In the genomic region with DNA sequence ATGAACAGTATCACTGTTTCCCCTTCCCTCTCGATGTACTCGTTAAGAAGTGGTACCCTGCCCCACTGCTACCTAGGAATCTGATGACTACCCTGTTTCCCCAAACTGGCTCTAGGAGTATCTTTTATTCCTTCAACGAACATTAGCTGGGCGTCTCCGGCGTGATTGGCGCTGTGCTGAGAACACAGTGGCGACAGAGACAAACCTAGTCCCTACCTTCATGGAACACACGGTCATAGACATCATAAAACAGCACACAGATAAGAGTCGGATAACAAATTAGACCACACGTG, we compare ENCODE assay signal across 9 cellular contexts. TPM values are rescaled to one million over a fixed set of nuclear protein-coding genes. Genes with fewer than 3 reads are reported as not detected.
DNase-seq lines count a peak whose midpoint lies in the region; ATAC-seq and TF ChIP-seq lines count a peak whose summit lies in the region.
"Had no signal": no experiment of that assay in that cellular context is flagged by ENCODE, and none has a peak within 500 bp of the region (broad histone marks: within the 10 kb centered on the region; RNA-seq: fewer than 3 reads in every experiment).

No MANE protein-coding gene starts in this region.

- no peaks in the 10 kb centered on the region for H3K27me3 ChIP-seq in body of pancreas
- H3K27me3 ChIP-seq in tibial nerve = peaks cover 2 to 31% of the 10 kb centered on the region in 2 donors

- 1% methylated on average over 11 of the region's 11 CpGs for WGBS in body of pancreas, 2 donors
- 1% methylated on average over 11 of the region's 11 CpGs for WGBS in lower leg skin, 2 donors
- 0% methylated on average over 11 of the region's 11 CpGs for WGBS in tibial nerve, 2 donors

- peak overlapping the region; percentile 94 for H3K27ac Mint-ChIP-seq in activated T-cell treated with anti-CD3 and anti-CD28 coated beads, Interleukin-2, amount 50 U/mL, for 72 hours

- peaks cover 35% of the 10 kb centered on the region for H3K4me1 ChIP-seq in body of pancreas
- H3K4me1 ChIP-seq in tibial nerve = peaks cover 0 to 34% (median 21%) of the 10 kb centered on the region in 4 donors

- TF ChIP-seq POLR2A in body of pancreas (IDR thresholded peaks at IDR 0.05) = no peak
- TF ChIP-seq POLR2A in lower leg skin (IDR thresholded peaks at IDR 0.05) = no peak
- no peak for TF ChIP-seq POLR2A in tibial nerve (IDR thresholded peaks at IDR 0.05)

- intact Hi-C loops in body of pancreas (cut with DNase I) (no loop called here), lower leg skin (cut with DNase I; ENCODE audit: low total_unique reads) (no loop called here)

- H3K9me3 ChIP-seq in body of pancreas = no peaks in the 10 kb centered on the region
- no peaks in the 10 kb centered on the region for H3K9me3 ChIP-seq in tibial nerve

- DNase-seq in activated T-cell treated with anti-CD3 and anti-CD28 coated beads, Interleukin-2, amount 50 U/mL, for 72 hours = no peak
- no peak for DNase-seq in activated T-cell treated with anti-CD3 and anti-CD28 coated beads, Interleukin-2, amount 50 U/mL, for 1 hour
- DNase-seq in body of pancreas = no peak
- no peak for DNase-seq in lower leg skin (ENCODE audit: low spot score in 2 of 2)
- DNase-seq in tibial nerve (ENCODE audit: low spot score in 2 of 2) = no peak
- no peak for DNase-seq in T-helper 9 cell
- no peak for DNase-seq in NCI-H2081 (lab: John Stamatoyannopoulos, UW)
- DNase-seq in NCI-H2196 (lab: John Stamatoyannopoulos, UW; ENCODE audit: unreplicated experiment) = no peak

- H3K4me3 ChIP-seq in body of pancreas (peak overlapping the region; percentile 62 to 81), lower leg skin (ENCODE audit: low read depth, poor library complexity, severe bottlenecking) (peak overlapping the region; percentile 91), tibial nerve (peak overlapping the region; percentile 75 to 97 (median 94))

- H3K36me3 ChIP-seq in body of pancreas (replicated peaks in 1 of 2; ENCODE audit: insufficient read depth in 1 of 2, low read depth in 2 of 2) = no peaks in the 10 kb centered on the region
- peaks cover 0 to 31% (median 12%) of the 10 kb centered on the region in 3 donors for H3K36me3 ChIP-seq in tibial nerve

- TF ChIP-seq CTCF in body of pancreas (IDR thresholded peaks at IDR 0.05) (no peak), lower leg skin (IDR thresholded peaks at IDR 0.05) (no peak), tibial nerve (IDR thresholded peaks at IDR 0.05) (no peak)

- no peak for ATAC-seq in activated T-cell treated with anti-CD3 and anti-CD28 coated beads, Interleukin-2, amount 50 U/mL, for 72 hours (replicated peaks in 1 of 2)
- ATAC-seq in body of pancreas = no peak

- H3K4me3 Mint-ChIP-seq in activated T-cell treated with anti-CD3 and anti-CD28 coated beads, Interleukin-2, amount 50 U/mL, for 72 hours = peak overlapping the region; percentile 95 to 99

- peaks cover 50% of the 10 kb centered on the region for H3K4me1 Mint-ChIP-seq in activated T-cell treated with anti-CD3 and anti-CD28 coated beads, Interleukin-2, amount 50 U/mL, for 72 hours (ENCODE audit: low read depth)

- no peak for TF ChIP-seq EP300 in tibial nerve (IDR thresholded peaks at IDR 0.05)

- no peaks in the 10 kb centered on the region for H3K9me3 Mint-ChIP-seq in activated T-cell treated with anti-CD3 and anti-CD28 coated beads, Interleukin-2, amount 50 U/mL, for 72 hours

- H3K36me3 Mint-ChIP-seq in activated T-cell treated with anti-CD3 and anti-CD28 coated beads, Interleukin-2, amount 50 U/mL, for 72 hours (ENCODE audit: insufficient read depth in 2 of 2) = peaks cover 9 to 16% of the 10 kb centered on the region in 2 donors

- H3K27ac ChIP-seq in body of pancreas (peak overlapping the region; percentile 47 to 89 (median 77)), tibial nerve (peak overlapping the region; percentile 88 to 97 (median 92))

- peaks cover 25% of the 10 kb centered on the region for H3K27me3 Mint-ChIP-seq in activated T-cell treated with anti-CD3 and anti-CD28 coated beads, Interleukin-2, amount 50 U/mL, for 72 hours (ENCODE audit: low read depth)

RNA-seq across cellular contexts. Expression of gene SYMPK, which starts 0.7 kb away (rescaled TPM):
- 100 to 1,000 TPM in 1 of 2 donors, 10 to 100 TPM in 1; 95.5 to 112 TPM for total RNA-seq in activated T-cell treated with anti-CD3 and anti-CD28 coated beads, Interleukin-2, amount 50 U/mL, for 72 hours
- total RNA-seq in body of pancreas (10 to 100 TPM; 23.3 to 32.3 TPM), lower leg skin (10 to 100 TPM; 30.3 to 62.8 (median 46.6) TPM), tibial nerve (10 to 100 TPM; 31.0 to 89.0 (median 57.4) TPM)

RNA-seq across cellular contexts. Expression of gene FOXA3, which starts 1.9 kb away (rescaled TPM):
- 1 to 10 TPM in 1 of 2 donors, under 1 TPM in 1; 0.88 to 1.6 TPM for total RNA-seq in activated T-cell treated with anti-CD3 and anti-CD28 coated beads, Interleukin-2, amount 50 U/mL, for 72 hours
- total RNA-seq in body of pancreas (10 to 100 TPM in 1 of 2 donors, 1 to 10 TPM in 1; 3.0 to 16.3 TPM), lower leg skin (under 1 TPM in 1 of 4 donors, not detected in 3; 0.12 TPM), tibial nerve (not detected)
- total RNA-seq: pulmonary artery endothelial cell had no signal

RNA-seq across cellular contexts. Expression of gene IRF2BP1, which starts 23.7 kb away (rescaled TPM):
- 10 to 100 TPM; 16.3 to 19.9 TPM for total RNA-seq in activated T-cell treated with anti-CD3 and anti-CD28 coated beads, Interleukin-2, amount 50 U/mL, for 72 hours
- total RNA-seq in body of pancreas = 10 to 100 TPM; 24.1 to 25.1 TPM
- 10 to 100 TPM; 38.9 to 44.0 (median 42.8) TPM for total RNA-seq in lower leg skin
- total RNA-seq in tibial nerve = 10 to 100 TPM; 16.4 to 33.3 (median 27.2) TPM

RNA-seq across cellular contexts. Expression of gene MYPOP, which starts 40.2 kb away (rescaled TPM):
- total RNA-seq in activated T-cell treated with anti-CD3 and anti-CD28 coated beads, Interleukin-2, amount 50 U/mL, for 72 hours = 10 to 100 TPM in 1 of 2 donors, 1 to 10 TPM in 1; 9.2 to 10.9 TPM
- total RNA-seq in body of pancreas = 10 to 100 TPM in 1 of 2 donors, 1 to 10 TPM in 1; 6.7 to 13.5 TPM
- total RNA-seq in lower leg skin = 1 to 10 TPM; 2.0 to 8.0 (median 7.2) TPM
- total RNA-seq in tibial nerve = 1 to 10 TPM; 3.6 to 9.0 (median 5.5) TPM

RNA-seq across cellular contexts. Expression of gene RSPH6A, which starts 47.1 kb away (rescaled TPM):
- total RNA-seq in activated T-cell treated with anti-CD3 and anti-CD28 coated beads, Interleukin-2, amount 50 U/mL, for 72 hours = under 1 TPM; 0.43 to 0.60 TPM
- total RNA-seq in body of pancreas = under 1 TPM in 1 of 2 donors, not detected in 1; 0.33 TPM
- total RNA-seq in lower leg skin = not detected
- under 1 TPM in 1 of 4 donors, not detected in 3; 0.30 TPM for total RNA-seq in tibial nerve
